ENCODE assay signal across 14 cellular contexts in genomic region chr19:33132425-33132824, GRCh38. TPM values are rescaled to one million over a fixed set of nuclear protein-coding genes. Genes with fewer than 3 reads are reported as not detected.
A peak's percentile ranks its signal among the peaks of the same experiment; 100 is the strongest.
DNase-seq lines count a peak whose midpoint lies in the region; ATAC-seq and TF ChIP-seq lines count a peak whose summit lies in the region.
"Had no signal": no experiment of that assay in that cellular context is flagged by ENCODE, and none has a peak within 500 bp of the region (broad histone marks: within the 10 kb centered on the region; RNA-seq: fewer than 3 reads in every experiment).

No MANE protein-coding gene starts in this region.

- in situ Hi-C loops in G401 (cut with HindIII; ENCODE audit: low sequenced_read_pairs) = no loop called here

- POLR2A ChIA-PET in activated CD4-positive, alpha-beta T cell treated with anti-CD3 and anti-CD28 coated beads for 36 hours (lab: Charles Lee) = no interaction called here

- H3K4me3 ChIP-seq in OCI-LY1 (ENCODE audit: low read depth, low read length, poor library complexity, severe bottlenecking) = no peak overlapping the region
- no peak overlapping the region for H3K4me3 ChIP-seq in epithelial cell of esophagus (ENCODE audit: low read length)
- no peak overlapping the region for H3K4me3 ChIP-seq in smooth muscle cell

- no peaks in the 10 kb centered on the region for H3K27me3 ChIP-seq in OCI-LY1 (ENCODE audit: insufficient read depth, low read length)
- H3K27me3 ChIP-seq in smooth muscle cell (ENCODE audit: low read depth) = no peaks in the 10 kb centered on the region

- H3K4me1 ChIP-seq in OCI-LY1 (ENCODE audit: insufficient read depth, low read length, severe bottlenecking) (no peaks in the 10 kb centered on the region), smooth muscle cell (ENCODE audit: low read depth) (no peaks in the 10 kb centered on the region)

- peaks cover 9% of the 10 kb centered on the region for H3K36me3 Mint-ChIP-seq in activated CD4-positive, alpha-beta T cell treated with anti-CD3 and anti-CD28 coated beads for 36 hours (ENCODE audit: low read depth)
- H3K36me3 Mint-ChIP-seq in activated naive CD8-positive, alpha-beta T cell treated with anti-CD3 and anti-CD28 coated beads for 36 hours = peaks cover 8% of the 10 kb centered on the region

- CTCF ChIA-PET in activated CD4-positive, alpha-beta T cell treated with anti-CD3 and anti-CD28 coated beads for 36 hours (lab: Charles Lee) = no interaction called here

- no peak overlapping the region for H2AFZ ChIP-seq in OCI-LY1 (ENCODE audit: low read length)
- H2AFZ ChIP-seq in smooth muscle cell (ENCODE audit: low read depth) = no peak overlapping the region

- H3K36me3 ChIP-seq in OCI-LY1 (ENCODE audit: insufficient read depth, low read length) = peaks cover 17% of the 10 kb centered on the region
- no peaks in the 10 kb centered on the region for H3K36me3 ChIP-seq in smooth muscle cell (ENCODE audit: low read depth)

- H3K9ac ChIP-seq in OCI-LY1 (ENCODE audit: low read length) (no peak overlapping the region), smooth muscle cell (ENCODE audit: low read depth) (no peak overlapping the region)

- no peak overlapping the region for H3K27ac ChIP-seq in OCI-LY1 (ENCODE audit: low read depth, low read length, poor library complexity, severe bottlenecking)
- no peak overlapping the region for H3K27ac ChIP-seq in smooth muscle cell (ENCODE audit: low read depth)

- no peak overlapping the region for H3K4me3 Mint-ChIP-seq in activated CD4-positive, alpha-beta T cell treated with anti-CD3 and anti-CD28 coated beads for 36 hours
- H3K4me3 Mint-ChIP-seq in activated naive CD8-positive, alpha-beta T cell treated with anti-CD3 and anti-CD28 coated beads for 36 hours = no peak overlapping the region

- intact Hi-C loops in activated CD4-positive, alpha-beta T cell treated with anti-CD3 and anti-CD28 coated beads for 36 hours (cut with DNase I, micrococcal nuclease) = no loop called here

- no peak for ATAC-seq in activated CD4-positive, alpha-beta T cell treated with anti-CD3 and anti-CD28 coated beads for 36 hours

- H4K20me1 ChIP-seq in OCI-LY1 (ENCODE audit: insufficient read depth, low read length) (no peaks in the 10 kb centered on the region), smooth muscle cell (ENCODE audit: low read depth) (no peaks in the 10 kb centered on the region)

- DNase-seq in activated CD4-positive, alpha-beta T cell treated with anti-CD3 and anti-CD28 coated beads for 36 hours = peak; percentile 23
- no peak for DNase-seq in activated CD4-positive, alpha-beta T cell treated with anti-CD3 and anti-CD28 coated beads for 48 hours
- DNase-seq in epithelial cell of esophagus (ENCODE audit: low read depth) (no peak), smooth muscle cell (lab: John Stamatoyannopoulos, UW; ENCODE audit: unreplicated experiment) (no peak), G401 (ENCODE audit: low spot score) (no peak), foreskin melanocyte (no peak)
- DNase-seq in activated naive CD8-positive, alpha-beta T cell treated with anti-CD3 and anti-CD28 coated beads for 36 hours = no peak
- DNase-seq: hypothalamus, NCI-H2029 had no signal

- H3K4me2 ChIP-seq in OCI-LY1 (ENCODE audit: low read length) = no peak overlapping the region
- H3K4me2 ChIP-seq in smooth muscle cell = no peak overlapping the region

- H3K79me2 ChIP-seq in OCI-LY1 (ENCODE audit: insufficient read depth, low read length) = no peaks in the 10 kb centered on the region
- H3K79me2 ChIP-seq in smooth muscle cell (ENCODE audit: low read depth) = no peaks in the 10 kb centered on the region

- H3K27me3 Mint-ChIP-seq in activated CD4-positive, alpha-beta T cell treated with anti-CD3 and anti-CD28 coated beads for 36 hours = no peaks in the 10 kb centered on the region
- H3K27me3 Mint-ChIP-seq in activated naive CD8-positive, alpha-beta T cell treated with anti-CD3 and anti-CD28 coated beads for 36 hours = no peaks in the 10 kb centered on the region

- no peaks in the 10 kb centered on the region for H3K9me2 ChIP-seq in OCI-LY1 (ENCODE audit: low read depth, low read length)

- peaks cover 12% of the 10 kb centered on the region for H3K4me1 Mint-ChIP-seq in activated CD4-positive, alpha-beta T cell treated with anti-CD3 and anti-CD28 coated beads for 36 hours
- H3K4me1 Mint-ChIP-seq in activated naive CD8-positive, alpha-beta T cell treated with anti-CD3 and anti-CD28 coated beads for 36 hours = peaks cover 2% of the 10 kb centered on the region

- H3K9me3 Mint-ChIP-seq in activated CD4-positive, alpha-beta T cell treated with anti-CD3 and anti-CD28 coated beads for 36 hours (ENCODE audit: low read depth) = no peaks in the 10 kb centered on the region
- no peaks in the 10 kb centered on the region for H3K9me3 Mint-ChIP-seq in activated naive CD8-positive, alpha-beta T cell treated with anti-CD3 and anti-CD28 coated beads for 36 hours

- 92% methylated on average over 14 of the region's 15 CpGs for WGBS in smooth muscle cell (ENCODE audit: low lambda C conversion rate)

- H3K9me3 ChIP-seq in OCI-LY1 (ENCODE audit: low read length) (no peaks in the 10 kb centered on the region), smooth muscle cell (replicated peaks; ENCODE audit: low read depth) (no peaks in the 10 kb centered on the region)

- no peak overlapping the region for H3K27ac Mint-ChIP-seq in activated CD4-positive, alpha-beta T cell treated with anti-CD3 and anti-CD28 coated beads for 36 hours
- H3K27ac Mint-ChIP-seq in activated naive CD8-positive, alpha-beta T cell treated with anti-CD3 and anti-CD28 coated beads for 36 hours = no peak overlapping the region

- TF ChIP-seq CTCF in OCI-LY1 (IDR thresholded peaks at IDR 0.05; ENCODE audit: low read length) = peak; percentile 34
- TF ChIP-seq CTCF in epithelial cell of esophagus (IDR thresholded peaks at IDR 0.05; ENCODE audit: insufficient read depth, low read depth, low read length, missing control alignments) = peak; percentile 23
- TF ChIP-seq CTCF in smooth muscle cell (IDR thresholded peaks at IDR 0.05; ENCODE audit: borderline replicate concordance, insufficient read depth, poor library complexity, severe bottlenecking) = peak; percentile 13

- no peaks in the 10 kb centered on the region for H3F3A ChIP-seq in OCI-LY1 (ENCODE audit: insufficient read depth, low read length)
- H3F3A ChIP-seq in smooth muscle cell (ENCODE audit: low read depth) = no peaks in the 10 kb centered on the region

RNA-seq across cellular contexts. Expression of gene WDR88, which starts 0.5 kb away (rescaled TPM):
- total RNA-seq in activated CD4-positive, alpha-beta T cell treated with anti-CD3 and anti-CD28 coated beads for 36 hours = under 1 TPM in 1 of 2 experiments, not detected in 1; 0.21 TPM
- total RNA-seq in smooth muscle cell = not detected in 2 replicates
- polyA plus RNA-seq in smooth muscle cell = 0.27 TPM in 1 of 2 replicates, not detected in the other
- total RNA-seq in activated naive CD8-positive, alpha-beta T cell treated with anti-CD3 and anti-CD28 coated beads for 36 hours = under 1 TPM in 1 of 2 experiments, not detected in 1; 0.16 TPM
- not detected in 2 replicates for total RNA-seq in G401 (2014; rRNA removed; shearing (Covaris generic))
- total RNA-seq: Daoy; HT-29; pulmonary artery endothelial cell; T-helper 1 cell treated with Interleukin-12 subunit alpha and Interleukin-12 subunit beta and Interleukin-4 antibody, amounts not matched to agents 30 ng/mL and 1 ng/mL, for 36 hours had no signal

RNA-seq across cellular contexts. Expression of gene GPATCH1, which starts 51.4 kb away (rescaled TPM):
- total RNA-seq in activated CD4-positive, alpha-beta T cell treated with anti-CD3 and anti-CD28 coated beads for 36 hours = 10 to 100 TPM in 1 of 2 experiments, 1 to 10 TPM in 1; 9.5 to 11.1 TPM
- total RNA-seq in smooth muscle cell = 2.8 and 5.1 TPM in 2 replicates
- 4.3 TPM in 2 replicates for polyA plus RNA-seq in smooth muscle cell
- 10 to 100 TPM; 10.6 to 11.8 TPM for total RNA-seq in activated naive CD8-positive, alpha-beta T cell treated with anti-CD3 and anti-CD28 coated beads for 36 hours
- total RNA-seq in G401 (2014; rRNA removed; shearing (Covaris generic)) = 5.9 and 7.7 TPM in 2 replicates
